Comparison of ENCODE assay signal across 1 cellular context in genomic region chr6:35259946-35260626, GRCh38.
TF ChIP-seq lines count a peak whose summit lies in the region.

No MANE protein-coding gene starts in this region.

TF ChIP-seq in SK-N-SH, 30 proteins besides CTCF, POLR2A, EP300 and RAD21 (continued from another document):
- no peak for TF ChIP-seq MXI1 (IDR thresholded peaks at IDR 0.05; ENCODE audit: low read depth, low read length)
